In genomic region chr12:128381961-128382360, GRCh38 we compare ENCODE assay signal across 16 cellular contexts.
"Had no signal": no experiment of that assay in that cellular context is flagged by ENCODE, and none has a peak within 500 bp of the region (broad histone marks: within the 10 kb centered on the region; RNA-seq: fewer than 3 reads in every experiment).

No MANE protein-coding gene starts in this region.

- H3K4me3 ChIP-seq: ovary, SK-N-MC, upper lobe of left lung had no signal

- H3K9me3 ChIP-seq: ovary, upper lobe of left lung had no signal

- H3K4me3 Mint-ChIP-seq: activated CD8-positive, alpha-beta T cell treated with anti-CD3 and anti-CD28 coated beads for 36 hours; activated naive CD8-positive, alpha-beta T cell treated with anti-CD3 and anti-CD28 coated beads for 36 hours; activated T-cell treated with anti-CD3 and anti-CD28 coated beads, Interleukin-2, amount 50 U/mL, for 72 hours; natural killer cell treated with Interleukin-12 subunit alpha and Interleukin-12 subunit beta and Interleukin-15 and Interleukin-18, amount 100 ng/mL, for 72 hours; stimulated activated naive B cell treated with anti-CD40 and anti-IgM and Interleukin-4, amounts not matched to agents 10 μg/mL and 1 μg/mL and 100 μg/mL, for 72 hours; T-cell had no signal

- H3K9me3 Mint-ChIP-seq: natural killer cell treated with Interleukin-12 subunit alpha and Interleukin-12 subunit beta and Interleukin-15 and Interleukin-18, amount 100 ng/mL, for 72 hours had no signal

- H3K4me1 Mint-ChIP-seq: activated naive CD8-positive, alpha-beta T cell treated with anti-CD3 and anti-CD28 coated beads for 36 hours; stimulated activated naive B cell treated with anti-CD40 and anti-IgM and Interleukin-4, amounts not matched to agents 10 μg/mL and 1 μg/mL and 100 μg/mL, for 72 hours; T-cell had no signal

- H3K27ac ChIP-seq: ovary, SK-N-MC, upper lobe of left lung, WERI-Rb-1 had no signal

- H3K36me3 Mint-ChIP-seq: activated naive CD8-positive, alpha-beta T cell treated with anti-CD3 and anti-CD28 coated beads for 36 hours; natural killer cell treated with Interleukin-12 subunit alpha and Interleukin-12 subunit beta and Interleukin-15 and Interleukin-18, amount 100 ng/mL, for 72 hours; stimulated activated naive B cell treated with anti-CD40 and anti-IgM and Interleukin-4, amounts not matched to agents 10 μg/mL and 1 μg/mL and 100 μg/mL, for 72 hours; T-cell had no signal

- H3K27me3 ChIP-seq: ovary had no signal

- H3K27ac Mint-ChIP-seq: activated CD8-positive, alpha-beta T cell treated with anti-CD3 and anti-CD28 coated beads for 36 hours; activated naive CD8-positive, alpha-beta T cell treated with anti-CD3 and anti-CD28 coated beads for 36 hours; activated T-cell treated with anti-CD3 and anti-CD28 coated beads, Interleukin-2, amount 50 U/mL, for 72 hours; natural killer cell treated with Interleukin-12 subunit alpha and Interleukin-12 subunit beta and Interleukin-15 and Interleukin-18, amount 100 ng/mL, for 72 hours; stimulated activated naive B cell treated with anti-CD40 and anti-IgM and Interleukin-4, amounts not matched to agents 10 μg/mL and 1 μg/mL and 100 μg/mL, for 72 hours; T-cell had no signal

- H3K36me3 ChIP-seq: ovary, upper lobe of left lung, WERI-Rb-1 had no signal

- H3K4me1 ChIP-seq: upper lobe of left lung had no signal

- DNase-seq: activated CD4-positive, alpha-beta T cell treated with anti-CD3 and anti-CD28 coated beads for 4 hours; activated CD8-positive, alpha-beta memory T cell treated with anti-CD3 and anti-CD28 coated beads, Interleukin-2, amount 50 U/mL, for 4 hours; activated CD8-positive, alpha-beta T cell treated with anti-CD3 and anti-CD28 coated beads for 36 hours; activated gamma-delta T cell treated with Interleukin-2 at 50 U/mL for 16 hours; activated naive CD8-positive, alpha-beta T cell treated with anti-CD3 and anti-CD28 coated beads for 36 hours; activated T-cell treated with anti-CD3 and anti-CD28 coated beads, Interleukin-2, amount 50 U/mL, for 72 hours; left colon; ovary; right cardiac atrium; stimulated activated CD4-positive, alpha-beta T cell treated with anti-CD3 and anti-CD28 coated beads, Interleukin-1b, Interleukin-23, amount 100 ng/mL, for 48 hours; stimulated activated naive B cell treated with anti-CD40 and anti-IgM and Interleukin-4, amounts not matched to agents 10 μg/mL and 1 μg/mL and 100 μg/mL, for 72 hours; T-cell; upper lobe of left lung had no signal

- ATAC-seq: activated CD8-positive, alpha-beta T cell treated with anti-CD3 and anti-CD28 coated beads for 36 hours; activated T-cell treated with anti-CD3 and anti-CD28 coated beads, Interleukin-2, amount 50 U/mL, for 72 hours; left colon; stimulated activated naive B cell treated with anti-CD40 and anti-IgM and Interleukin-4, amounts not matched to agents 10 μg/mL and 1 μg/mL and 100 μg/mL, for 72 hours; T-cell had no signal
